24 cellular contexts compared by ENCODE assay signal in genomic region chr10:96636546-96636945, GRCh38. TPM values are rescaled to one million over a fixed set of nuclear protein-coding genes. Genes with fewer than 3 reads are reported as not detected.
DNase-seq lines count a peak whose midpoint lies in the region; ATAC-seq, FAIRE-seq and TF ChIP-seq lines count a peak whose summit lies in the region.
"Had no signal": no experiment of that assay in that cellular context is flagged by ENCODE, and none has a peak within 500 bp of the region (broad histone marks: within the 10 kb centered on the region; RNA-seq: fewer than 3 reads in every experiment).

No MANE protein-coding gene starts in this region.

- H3K9ac ChIP-seq in GM23248 (no peak overlapping the region), astrocyte (ENCODE audit: low read length) (no peak overlapping the region)

- H3K27me3 ChIP-seq in GM23248 (replicated peaks; ENCODE audit: insufficient read depth), result peaks cover 22% of the 10 kb centered on the region
- H3K27me3 ChIP-seq in astrocyte (ENCODE audit: insufficient read depth, low read length), result peaks cover 3% of the 10 kb centered on the region
- no peaks in the 10 kb centered on the region for H3K27me3 ChIP-seq in small intestine (ENCODE audit: control insufficient read depth in 2 of 2, insufficient read depth in 2 of 2, low read length in 2 of 2)
- H3K27me3 ChIP-seq in brain microvascular endothelial cell (replicated peaks), result no peaks in the 10 kb centered on the region

- no peaks in the 10 kb centered on the region for H3K36me3 ChIP-seq in GM23248 (ENCODE audit: low read depth)
- no peaks in the 10 kb centered on the region for H3K36me3 ChIP-seq in astrocyte (ENCODE audit: insufficient read depth, low read length)
- H3K36me3 ChIP-seq in small intestine (ENCODE audit: control insufficient read depth in 2 of 2, insufficient read depth in 2 of 2, low read length in 2 of 2), result peaks cover 0 to 2% of the 10 kb centered on the region in 2 donors
- no peaks in the 10 kb centered on the region for H3K36me3 ChIP-seq in brain microvascular endothelial cell (replicated peaks)

- DNase-seq in GM23248 (peak; percentile 13), astrocyte (ENCODE audit: low read depth) (peak; percentile 22), left kidney (ENCODE audit: low read depth, low spot score) (peak; percentile 41), small intestine (peak; percentile 73), brain microvascular endothelial cell (no peak)
- DNase-seq: activated CD4-positive, alpha-beta T cell treated with anti-CD3 and anti-CD28 coated beads, Interleukin-2, amount 10 ng/mL, durations not matched to agents 24 days and 14 days; activated T-cell treated with anti-CD3 and anti-CD28 coated beads, Interleukin-2, amount 50 U/mL, for 4 hours; DND-41; glutamatergic neuron; mesendoderm; NCI-H524 treated with DMSO at 0.1 percent for 48 hours; SHP77; substantia nigra; SW 1271; T-helper 9 cell had no signal

- H3K9me3 ChIP-seq in GM23248 (ENCODE audit: low read depth) (no peaks in the 10 kb centered on the region), astrocyte (ENCODE audit: insufficient read depth, low read depth, low read length) (no peaks in the 10 kb centered on the region), small intestine (ENCODE audit: control insufficient read depth, low read depth) (no peaks in the 10 kb centered on the region)

- FAIRE-seq in astrocyte (lab: Jason Lieb, UNC) (no peak), small intestine (lab: Jason Lieb, UNC) (no peak)
- FAIRE-seq: GM18507 had no signal

- WGBS in GM23248 (ENCODE audit: low coverage in 1 of 2, low lambda C conversion rate in 2 of 2, missing lambda C conversion rate in 2 of 2), 2 experiments, result 50 to 56% methylated on average over 1 of the region's 1 CpG
- whole genome bisulfite sequencing in small intestine, 3 donors, result 12 to 40% (median 27%) methylated on average over 1 of the region's 1 CpG

- H4K20me1 ChIP-seq in GM23248 (ENCODE audit: insufficient read depth) (no peaks in the 10 kb centered on the region), astrocyte (ENCODE audit: insufficient read depth, low read length) (no peaks in the 10 kb centered on the region)

- no peak overlapping the region for H3K4me3 ChIP-seq in GM23248
- H3K4me3 ChIP-seq in astrocyte (ENCODE audit: insufficient read depth, low read depth, low read length), result no peak overlapping the region
- H3K4me3 ChIP-seq in small intestine (ENCODE audit: low read depth in 1 of 2, low read length in 2 of 2), result no peak overlapping the region
- H3K4me3 ChIP-seq in brain microvascular endothelial cell (ENCODE audit: low read depth, low read length), result no peak overlapping the region
- H3K4me3 ChIP-seq: smooth muscle cell had no signal

- no peak for ATAC-seq in GM21619 (IDR thresholded peaks at IDR 0.05; ENCODE audit: unreplicated experiment)
- ATAC-seq in GM21717 (IDR thresholded peaks at IDR 0.05; ENCODE audit: unreplicated experiment), result no peak
- ATAC-seq in HG02763 (IDR thresholded peaks at IDR 0.05; ENCODE audit: unreplicated experiment), result no peak
- ATAC-seq: activated T-cell treated with anti-CD3 and anti-CD28 coated beads, Interleukin-2, amount 50 U/mL, for 4 hours; HCT116; Panc1 had no signal

- H3K27ac ChIP-seq in GM23248 (no peak overlapping the region), astrocyte (ENCODE audit: low read depth, low read length) (no peak overlapping the region), small intestine (ENCODE audit: low read depth in 1 of 2, low read length in 1 of 2) (no peak overlapping the region), brain microvascular endothelial cell (no peak overlapping the region)
- H3K27ac ChIP-seq: epithelial cell of prostate, VCaP had no signal

- no peaks in the 10 kb centered on the region for H3F3A ChIP-seq in GM23248 (ENCODE audit: insufficient read depth)

- H3K27me3 Mint-ChIP-seq in astrocyte (ENCODE audit: low read depth, unreplicated experiment), result peaks cover 2% of the 10 kb centered on the region

- H3K4me1 ChIP-seq in GM23248 (ENCODE audit: insufficient read depth) (no peaks in the 10 kb centered on the region), astrocyte (ENCODE audit: insufficient read depth, low read length) (no peaks in the 10 kb centered on the region), small intestine (ENCODE audit: control insufficient read depth in 2 of 2, insufficient read depth in 1 of 2, low read depth in 1 of 2, low read length in 1 of 2) (peaks cover 2 to 3% of the 10 kb centered on the region in 2 donors)

- in situ Hi-C loops in GM23248 (cut with MboI), result no loop called here
- in situ Hi-C loops in brain microvascular endothelial cell (cut with HindIII; ENCODE audit: low pct_ligation_motif_present, low sequenced_read_pairs), result no loop called here

- H3K36me3 Mint-ChIP-seq in astrocyte (ENCODE audit: low read depth, unreplicated experiment), result peaks cover 6% of the 10 kb centered on the region

- H3K9me3 Mint-ChIP-seq in astrocyte (ENCODE audit: unreplicated experiment), result peaks cover 10% of the 10 kb centered on the region
- H3K9me3 Mint-ChIP-seq: activated CD4-positive, alpha-beta T cell treated with anti-CD3 and anti-CD28 coated beads, Interleukin-2, amount 10 ng/mL, durations not matched to agents 24 days and 14 days; activated T-cell treated with anti-CD3 and anti-CD28 coated beads, Interleukin-2, amount 50 U/mL, for 4 hours had no signal

- no peaks in the 10 kb centered on the region for H3K79me2 ChIP-seq in GM23248 (ENCODE audit: insufficient read depth)
- no peaks in the 10 kb centered on the region for H3K79me2 ChIP-seq in astrocyte (ENCODE audit: insufficient read depth, low read length)

- TF ChIP-seq CTCF in astrocyte (IDR thresholded peaks at IDR 0.05; ENCODE audit: insufficient read depth, low read depth, low read length) (no peak), brain microvascular endothelial cell (IDR thresholded peaks at IDR 0.05; ENCODE audit: low read depth, low read length, missing control alignments) (no peak)

- H3K4me3 Mint-ChIP-seq in astrocyte (ENCODE audit: unreplicated experiment), result no peak overlapping the region
- H3K4me3 Mint-ChIP-seq: activated CD4-positive, alpha-beta T cell treated with anti-CD3 and anti-CD28 coated beads, Interleukin-2, amount 10 ng/mL, durations not matched to agents 24 days and 14 days; activated T-cell treated with anti-CD3 and anti-CD28 coated beads, Interleukin-2, amount 50 U/mL, for 4 hours had no signal

- H3K27ac Mint-ChIP-seq in astrocyte (ENCODE audit: unreplicated experiment), result no peak overlapping the region
- H3K27ac Mint-ChIP-seq: activated CD4-positive, alpha-beta T cell treated with anti-CD3 and anti-CD28 coated beads, Interleukin-2, amount 10 ng/mL, durations not matched to agents 24 days and 14 days had no signal

- no peaks in the 10 kb centered on the region for H3K9me2 ChIP-seq in GM23248 (ENCODE audit: insufficient read depth)

- H2AFZ ChIP-seq in GM23248, result no peak overlapping the region
- no peak overlapping the region for H2AFZ ChIP-seq in astrocyte (ENCODE audit: low read depth, low read length)

- H3K4me1 Mint-ChIP-seq in astrocyte (ENCODE audit: low read depth, unreplicated experiment), result peaks cover 9% of the 10 kb centered on the region

- H3K4me2 ChIP-seq in GM23248 (ENCODE audit: unreplicated experiment), result no peak overlapping the region
- H3K4me2 ChIP-seq in astrocyte (ENCODE audit: low read length), result no peak overlapping the region
- H3K4me2 ChIP-seq: smooth muscle cell had no signal

RNA-seq across cellular contexts. Expression of gene TM9SF3, which starts 49.7 kb away (rescaled TPM):
- 175 and 281 TPM in 2 replicates for total RNA-seq in GM23248 (2014; rRNA removed; shearing (Covaris generic))
- polyA plus RNA-seq in GM23248 (2016; fragmentation: Nextera tagmentation; extraction: Ambion mirVana) (124 and 130 TPM in 2 replicates), small intestine (10 to 100 TPM; 30.3 to 91.1 (median 34.0) TPM)
- total RNA-seq in astrocyte, result 198 and 200 TPM in 2 replicates
